In genomic region chr12:65943388-65944137, GRCh38 we compare ENCODE assay signal across 1 cellular context.
TF ChIP-seq lines count a peak whose summit lies in the region.

No MANE protein-coding gene starts in this region.

TF ChIP-seq in HCT116, 20 proteins besides CTCF, POLR2A, EP300 and RAD21:
- 0 out of 2 replicates have a peak, but pooled peaks have one; percentile 3 for TF ChIP-seq FOSL1 (IDR thresholded peaks at IDR 0.05; ENCODE audit: low read depth)
- no peak for TF ChIP-seq ZBTB33 (IDR thresholded peaks at IDR 0.05; ENCODE audit: extremely low read depth, insufficient replicate concordance, low read length)
- TF ChIP-seq CBX3 (IDR thresholded peaks at IDR 0.05; ENCODE audit: low read depth): peak; percentile 34; the same call in 1 of the 2 replicates
- TF ChIP-seq EZH2 (IDR thresholded peaks at IDR 0.05): no peak
- no peak for TF ChIP-seq ZFX (IDR thresholded peaks at IDR 0.05)
- no peak for TF ChIP-seq ELF1 (IDR thresholded peaks at IDR 0.05; ENCODE audit: borderline replicate concordance, low read depth)
- no peak for TF ChIP-seq CEBPB (IDR thresholded peaks at IDR 0.05; ENCODE audit: low read depth)
- no peak for TF ChIP-seq ATF3 (IDR thresholded peaks at IDR 0.05)
- TF ChIP-seq EZH2phosphoT487 (IDR thresholded peaks at IDR 0.05; ENCODE audit: borderline replicate concordance): no peak
- TF ChIP-seq EGR1 (IDR thresholded peaks at IDR 0.05; ENCODE audit: low read depth): no peak
- no peak; the same call in 1 of the 2 replicates for TF ChIP-seq SP1 (IDR thresholded peaks at IDR 0.05; ENCODE audit: low read depth)
- TF ChIP-seq ZNF274 (IDR thresholded peaks at IDR 0.05; ENCODE audit: low read depth, low read length): no peak
- no peak for TF ChIP-seq TCF7L2 (IDR thresholded peaks at IDR 0.05; ENCODE audit: borderline replicate concordance, extremely low read depth, insufficient read depth, insufficient read length)
- 0 out of 2 replicates have a peak, but pooled peaks have one; percentile 13 for TF ChIP-seq SRF (IDR thresholded peaks at IDR 0.05; ENCODE audit: low read depth)
- peak; percentile 45 for TF ChIP-seq SIN3A (IDR thresholded peaks at IDR 0.05; ENCODE audit: low read depth)
- TF ChIP-seq MAX (IDR thresholded peaks at IDR 0.05): no peak
- TF ChIP-seq YY1 (IDR thresholded peaks at IDR 0.05; ENCODE audit: extremely low read depth, insufficient replicate concordance, low read depth, low read length): no peak
- no peak for TF ChIP-seq REST (IDR thresholded peaks at IDR 0.05; ENCODE audit: low read depth)
- TF ChIP-seq POLR2AphosphoS5 (IDR thresholded peaks at IDR 0.05; ENCODE audit: low read depth, low read length): peak; percentile 10; the same call in 1 of the 2 replicates
- peak; percentile 18; the same call in 1 of the 2 replicates for TF ChIP-seq JUND (IDR thresholded peaks at IDR 0.05)
